31 cellular contexts compared by ENCODE assay signal in genomic region chr14:25803419-25804018, GRCh38.
A peak's percentile ranks its signal among the peaks of the same experiment; 100 is the strongest.
DNase-seq lines count a peak whose midpoint lies in the region; ATAC-seq and TF ChIP-seq lines count a peak whose summit lies in the region.
"Had no signal": no experiment of that assay in that cellular context is flagged by ENCODE, and none has a peak within 500 bp of the region (broad histone marks: within the 10 kb centered on the region; RNA-seq: fewer than 3 reads in every experiment).

No MANE protein-coding gene starts in this region.

- no peak overlapping the region for H3K4me3 ChIP-seq in H7 (ENCODE audit: insufficient read depth, low read depth, low read length)
- H3K4me3 ChIP-seq: A549; BLaER1; BLaER1 treated with 17β-estradiol and CSF1 and Interleukin-3, amounts not matched to agents 10 nM and 100 nM had no signal

- DNase-seq in DMS79 (lab: John Stamatoyannopoulos, UW) (peak; percentile 70), DMS79 treated with DMSO at 0.1 percent for 48 hours (lab: John Stamatoyannopoulos, UW) (peak; percentile 89), H7 (no peak), omental fat pad (ENCODE audit: low spot score) (no peak)
- DNase-seq in activated effector memory CD4-positive, alpha-beta T cell treated with anti-CD3 and anti-CD28 coated beads, Interleukin-2, amount 50 U/mL, for 16 hours, result no peak
- no peak for DNase-seq in stimulated activated CD4-positive, alpha-beta T cell treated with anti-CD3 and anti-CD28 coated beads, Interleukin-4, amount 100 ng/mL, for 1 hour
- DNase-seq: 8988T; ACHN; AML-193; BE2C; C1 segment of cervical spinal cord; Caco-2; Calu3; CD4-positive, alpha-beta memory T cell; CD4-positive, alpha-beta T cell; CD4-positive, CD25-positive, alpha-beta regulatory T cell; CD8-positive, alpha-beta memory T cell; CD8-positive, alpha-beta T cell; COR-L47; DMS 273 treated with DMSO at 0.1 percent for 48 hours; DMS153; DMS53; DND-41; EL had no signal

- no peaks in the 10 kb centered on the region for H3K36me3 Mint-ChIP-seq in nephron (ENCODE audit: low read depth)
- H3K36me3 Mint-ChIP-seq: CD14-positive monocyte; CD4-positive, alpha-beta memory T cell; CD4-positive, CD25-positive, alpha-beta regulatory T cell; CD8-positive, alpha-beta memory T cell; CD8-positive, alpha-beta T cell had no signal

- H3K9me3 Mint-ChIP-seq in nephron, result no peaks in the 10 kb centered on the region

- no peaks in the 10 kb centered on the region for H3K36me3 ChIP-seq in H7 (replicated peaks; ENCODE audit: control insufficient read depth, insufficient read depth, low read length)
- H3K36me3 ChIP-seq: BE2C; BLaER1; BLaER1 treated with 17β-estradiol and CSF1 and Interleukin-3, amounts not matched to agents 10 nM and 100 nM had no signal

- H3K27me3 ChIP-seq in H7 (ENCODE audit: control insufficient read depth, insufficient read depth, low read length), result no peaks in the 10 kb centered on the region
- H3K27me3 ChIP-seq: BE2C; BLaER1; BLaER1 treated with 17β-estradiol and CSF1 and Interleukin-3, amounts not matched to agents 10 nM and 100 nM had no signal

- no peak for TF ChIP-seq RAD21 in Ishikawa (IDR thresholded peaks at IDR 0.05; ENCODE audit: low read depth)

- no peak for TF ChIP-seq CTCF in nephron (IDR thresholded peaks at IDR 0.05; ENCODE audit: unreplicated experiment in 3 of 3)
- no peak for TF ChIP-seq CTCF in omental fat pad (IDR thresholded peaks at IDR 0.05)

- no peaks in the 10 kb centered on the region for H3K27me3 Mint-ChIP-seq in nephron (ENCODE audit: low read depth)
- H3K27me3 Mint-ChIP-seq: B cell; CD4-positive, alpha-beta memory T cell; CD4-positive, alpha-beta T cell; CD4-positive, CD25-positive, alpha-beta regulatory T cell; CD8-positive, alpha-beta memory T cell had no signal

- TF ChIP-seq EP300 in Ishikawa (IDR thresholded peaks at IDR 0.05; ENCODE audit: borderline replicate concordance), result peak; percentile 94

- no peak overlapping the region for H3K4me3 Mint-ChIP-seq in nephron
- H3K4me3 Mint-ChIP-seq: B cell; CD14-positive monocyte; CD4-positive, alpha-beta memory T cell; CD4-positive, alpha-beta T cell; CD4-positive, CD25-positive, alpha-beta regulatory T cell; CD8-positive, alpha-beta memory T cell; CD8-positive, alpha-beta T cell had no signal

- ATAC-seq in omental fat pad (ENCODE audit: low FRiP score), result no peak
- ATAC-seq: A549; CD8-positive, alpha-beta T cell had no signal

- peak overlapping the region in 2 of 3 experiments; percentile 10 for H3K27ac Mint-ChIP-seq in nephron
- H3K27ac Mint-ChIP-seq: B cell; CD14-positive monocyte; CD4-positive, alpha-beta memory T cell; CD4-positive, alpha-beta T cell; CD4-positive, CD25-positive, alpha-beta regulatory T cell; CD8-positive, alpha-beta memory T cell; CD8-positive, alpha-beta T cell had no signal

- H3K4me1 Mint-ChIP-seq in nephron, result peaks cover 16% of the 10 kb centered on the region
- H3K4me1 Mint-ChIP-seq: B cell; CD14-positive monocyte; CD4-positive, alpha-beta memory T cell; CD8-positive, alpha-beta memory T cell had no signal

TF ChIP-seq in Ishikawa, 13 proteins besides CTCF, POLR2A, EP300 and RAD21:
- TF ChIP-seq NFIC (IDR thresholded peaks at IDR 0.05) (peak; percentile 97), TEAD4 (IDR thresholded peaks at IDR 0.05) (peak; percentile 94), ZBTB7A (IDR thresholded peaks at IDR 0.05; ENCODE audit: low read depth) (no peak), FOXM1 (IDR thresholded peaks at IDR 0.05; ENCODE audit: borderline replicate concordance, low read depth) (peak; percentile 97), CEBPB (IDR thresholded peaks at IDR 0.05) (no peak), TCF12 (IDR thresholded peaks at IDR 0.05; ENCODE audit: low read depth) (peak; percentile 93), CREB1 (IDR thresholded peaks at IDR 0.05; ENCODE audit: low read depth) (no peak), TAF1 (IDR thresholded peaks at IDR 0.05; ENCODE audit: low read depth) (no peak), EGR1 (IDR thresholded peaks at IDR 0.05) (no peak), YY1 (IDR thresholded peaks at IDR 0.05; ENCODE audit: low read depth) (no peak)
- TF ChIP-seq, protein P1, sequence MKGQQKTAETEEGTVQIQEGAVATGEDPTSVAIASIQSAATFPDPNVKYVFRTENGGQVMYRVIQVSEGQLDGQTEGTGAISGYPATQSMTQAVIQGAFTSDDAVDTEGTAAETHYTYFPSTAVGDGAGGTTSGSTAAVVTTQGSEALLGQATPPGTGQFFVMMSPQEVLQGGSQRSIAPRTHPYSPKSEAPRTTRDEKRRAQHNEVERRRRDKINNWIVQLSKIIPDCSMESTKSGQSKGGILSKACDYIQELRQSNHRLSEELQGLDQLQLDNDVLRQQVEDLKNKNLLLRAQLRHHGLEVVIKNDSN (IDR thresholded peaks at IDR 0.05), result no peak
- TF ChIP-seq, protein P2, sequence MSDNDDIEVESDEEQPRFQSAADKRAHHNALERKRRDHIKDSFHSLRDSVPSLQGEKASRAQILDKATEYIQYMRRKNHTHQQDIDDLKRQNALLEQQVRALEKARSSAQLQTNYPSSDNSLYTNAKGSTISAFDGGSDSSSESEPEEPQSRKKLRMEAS (IDR thresholded peaks at IDR 0.05), result no peak
TF ChIP-seq in Ishikawa: peak in this region for 4.

Comparison
In these comparisons a context has a peak if more than half of its experiments do, and no peak if none do; other contexts are left out.
1. DNase-seq: peak in DMS79 (single experiment) and DMS79 treated with DMSO at 0.1 percent for 48 hours (single experiment); none in activated effector memory CD4-positive, alpha-beta T cell treated with anti-CD3 and anti-CD28 coated beads, Interleukin-2, amount 50 U/mL, for 16 hours (single experiment), H7 (single experiment), omental fat pad (single experiment) and stimulated activated CD4-positive, alpha-beta T cell treated with anti-CD3 and anti-CD28 coated beads, Interleukin-4, amount 100 ng/mL, for 1 hour (single experiment).